Comparison of ENCODE assay signal across 11 cellular contexts in the genomic region with DNA sequence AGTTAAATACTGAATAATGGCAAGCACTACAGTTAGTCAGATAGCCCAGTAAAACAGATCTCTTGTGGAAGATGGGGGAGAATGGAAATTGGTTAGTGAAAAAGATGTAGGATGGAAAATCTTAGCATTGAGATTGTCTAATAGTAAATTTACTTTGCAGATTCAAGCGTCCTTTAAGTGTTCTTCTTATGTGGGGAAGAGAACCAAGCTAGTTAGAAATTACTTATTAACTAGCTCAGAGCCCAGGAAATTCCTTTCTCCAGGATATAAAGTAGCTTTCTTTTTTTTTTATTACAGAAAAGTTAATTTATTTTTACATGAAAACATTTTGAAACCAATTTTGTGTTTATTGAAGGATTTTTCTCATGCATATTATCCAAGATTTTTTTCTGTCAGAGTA.
"Had no signal": no experiment of that assay in that cellular context is flagged by ENCODE, and none has a peak within 500 bp of the region (broad histone marks: within the 10 kb centered on the region; RNA-seq: fewer than 3 reads in every experiment).

No MANE protein-coding gene starts in this region.

- H3K9me3 ChIP-seq: esophagus squamous epithelium, pancreas, tibial artery, vagina had no signal

- H3K27me3 ChIP-seq: esophagus squamous epithelium, neural progenitor cell, pancreas, tibial artery, vagina had no signal

- H3K9ac ChIP-seq: neural progenitor cell had no signal

- H3K4me1 ChIP-seq: neural progenitor cell, tibial artery, vagina had no signal

- H3K36me3 ChIP-seq: neural progenitor cell, pancreas, vagina had no signal

- H2AFZ ChIP-seq: neural progenitor cell had no signal

- H3K4me2 ChIP-seq: neural progenitor cell had no signal

- H3K27ac ChIP-seq: esophagus squamous epithelium, neural progenitor cell, pancreas, tibial artery, vagina had no signal

- DNase-seq: activated effector memory CD4-positive, alpha-beta T cell treated with anti-CD3 and anti-CD28 coated beads, Interleukin-2, amount 50 U/mL, for 16 hours; activated T-cell treated with anti-CD3 and anti-CD28 coated beads, Interleukin-2, amount 50 U/mL, for 1 hour; esophagus squamous epithelium; foreskin fibroblast; head of caudate nucleus; pancreas; stimulated activated CD4-positive, alpha-beta T cell treated with anti-CD3 and anti-CD28 coated beads, Interleukin-15, amount 100 ng/mL, for 24 hours; stimulated activated CD4-positive, alpha-beta T cell treated with anti-CD3 and anti-CD28 coated beads, Interleukin-4, amount 100 ng/mL, for 24 hours; tibial artery had no signal

- H3K4me3 ChIP-seq: esophagus squamous epithelium, neural progenitor cell, pancreas, tibial artery, vagina had no signal
